32 cellular contexts compared by ENCODE assay signal in the genomic region with DNA sequence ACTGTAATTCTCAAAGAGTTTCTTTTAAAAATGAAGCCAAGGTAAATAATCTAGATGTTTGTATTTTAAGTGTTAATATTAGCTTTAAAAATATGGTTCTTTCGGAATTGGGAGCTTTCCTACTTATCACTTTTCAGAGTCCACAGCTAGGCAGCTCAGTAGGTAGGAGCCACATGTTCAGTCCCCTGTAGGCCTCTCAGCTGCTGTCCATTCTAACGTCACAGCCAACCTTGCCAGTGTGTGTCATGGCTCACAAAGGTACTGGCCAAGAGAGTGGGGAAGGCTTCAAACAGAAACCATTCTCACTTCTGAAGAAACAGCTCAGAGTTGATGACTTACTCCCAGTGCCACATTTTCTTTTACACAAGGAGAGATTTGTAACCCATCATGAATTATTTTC. TPM values are rescaled to one million over a fixed set of nuclear protein-coding genes. Genes with fewer than 3 reads are reported as not detected.
"Had no signal": no experiment of that assay in that cellular context is flagged by ENCODE, and none has a peak within 500 bp of the region (broad histone marks: within the 10 kb centered on the region; RNA-seq: fewer than 3 reads in every experiment).

No MANE protein-coding gene starts in this region.

- H3K9me3 ChIP-seq: adrenal gland, breast epithelium had no signal

- H3K4me1 ChIP-seq: adrenal gland, breast epithelium had no signal

- ATAC-seq: activated CD8-positive, alpha-beta T cell treated with anti-CD3 and anti-CD28 coated beads for 36 hours; activated naive CD4-positive, alpha-beta T cell treated with anti-CD3 and anti-CD28 coated beads, Interleukin-2, amount 50 U/mL, for 72 hours; T-cell had no signal

- DNase-seq: activated B cell treated with CpG ODN at 0.5 μM for 24 hours; activated CD4-positive, alpha-beta memory T cell treated with anti-CD3 and anti-CD28 coated beads for 36 hours; activated CD4-positive, alpha-beta T cell treated with anti-CD3 and anti-CD28 coated beads for 4 hours; activated CD4-positive, alpha-beta T cell treated with anti-CD3 and anti-CD28 coated beads, Interleukin-2, amount 10 ng/mL, durations not matched to agents 24 days and 14 days; activated CD4-positive, alpha-beta T cell treated with anti-CD3 and anti-CD28 coated beads, Interleukin-2, amount 50 U/mL, for 1 hour; activated CD4-positive, alpha-beta T cell treated with anti-CD3 and anti-CD28 coated beads, Interleukin-2, amount 50 U/mL, for 4 hours; activated CD4-positive, CD25-positive, alpha-beta regulatory T cell treated with anti-CD3 and anti-CD28 coated beads, Interleukin-2, amount 50 U/mL, for 72 hours; activated CD8-positive, alpha-beta memory T cell treated with anti-CD3 and anti-CD28 coated beads, Interleukin-2, amount 50 U/mL, for 4 hours; activated CD8-positive, alpha-beta T cell treated with anti-CD3 and anti-CD28 coated beads for 36 hours; activated effector memory CD4-positive, alpha-beta T cell treated with Interleukin-2 at 50 U/mL for 16 hours; activated gamma-delta T cell; activated naive CD4-positive, alpha-beta T cell treated with anti-CD3 and anti-CD28 coated beads, Interleukin-2, amount 10 ng/mL, durations not matched to agents 7 days and 5 days; activated naive CD4-positive, alpha-beta T cell treated with Interleukin-2 at 50 U/mL for 16 hours; activated naive CD8-positive, alpha-beta T cell treated with anti-CD3 and anti-CD28 coated beads for 36 hours; activated T-cell treated with anti-CD3 and anti-CD28 coated beads, Interleukin-2, amount 50 U/mL, for 24 hours; activated T-cell treated with anti-CD3 and anti-CD28 coated beads, Interleukin-2, amount 50 U/mL, for 48 hours; adrenal gland; amniotic stem cell; aorta; brain microvascular endothelial cell; central memory CD4-positive, alpha-beta T cell; T-cell; T-helper 2 cell; T-helper 9 cell had no signal

- H3K27me3 ChIP-seq: adrenal gland, brain microvascular endothelial cell had no signal

- H3K36me3 ChIP-seq: adrenal gland, brain microvascular endothelial cell, breast epithelium had no signal

- FAIRE-seq: TTC549 had no signal

- H3K27ac ChIP-seq: adrenal gland, brain microvascular endothelial cell, breast epithelium, VCaP had no signal

- H3K4me3 ChIP-seq: adrenal gland, breast epithelium had no signal

RNA-seq across cellular contexts. Expression of a gene that starts 50.0 kb away (rescaled TPM):
- total RNA-seq: activated B cell treated with CpG ODN at 0.5 μM for 24 hours; activated CD4-positive, alpha-beta memory T cell treated with anti-CD3 and anti-CD28 coated beads for 36 hours; activated CD4-positive, alpha-beta T cell treated with anti-CD3 and anti-CD28 coated beads, Interleukin-2, amount 10 ng/mL, durations not matched to agents 24 days and 14 days; activated CD8-positive, alpha-beta memory T cell treated with anti-CD3 and anti-CD28 coated beads for 36 hours; activated CD8-positive, alpha-beta T cell treated with anti-CD3 and anti-CD28 coated beads for 36 hours; activated naive CD4-positive, alpha-beta T cell treated with anti-CD3 and anti-CD28 coated beads, Interleukin-2, amount 50 U/mL, for 72 hours; activated naive CD8-positive, alpha-beta T cell treated with anti-CD3 and anti-CD28 coated beads for 36 hours; activated T-helper 2 cell treated with anti-CD3 and anti-CD28 coated beads, Interferon-gamma antibody, Interleukin-2, Interleukin-4, amounts not matched to agents 10 μg/mL and 5 μg/mL and 100 μg/mL, durations not matched to agents 14 hours and 24 hours and 36 hours; adrenal gland; aorta; breast epithelium; cardiac septum; cerebellum; T-cell had no signal
- polyA plus RNA-seq: adrenal gland, aorta had no signal
